8 cellular contexts compared by ENCODE assay signal in genomic region chr17:19386974-19387920, GRCh38. TPM values are rescaled to one million over a fixed set of nuclear protein-coding genes. Genes with fewer than 3 reads are reported as not detected.
DNase-seq lines count a peak whose midpoint lies in the region; ATAC-seq and TF ChIP-seq lines count a peak whose summit lies in the region.

Gene MFAP4 (minus strand): TSS chr17:19387190. CDS start chr17:19387155, 35 bp downstream.

- WGBS in ectodermal cell, 2 experiments: 11 to 12% methylated on average over 18 to 19 of the region's 22 CpGs

- no peak for ATAC-seq in GM19328 (IDR thresholded peaks at IDR 0.05; ENCODE audit: unreplicated experiment)
- no peak for ATAC-seq in HG02571 (IDR thresholded peaks at IDR 0.05; ENCODE audit: unreplicated experiment)

- H3K9me3 ChIP-seq in ectodermal cell (ENCODE audit: control insufficient read depth, low read length): no peaks in the 10 kb centered on the region
- H3K9me3 ChIP-seq in mucosa of rectum (ENCODE audit: control insufficient read depth in 2 of 2, low read length in 2 of 2): no peaks in the 10 kb centered on the region

- no peaks in the 10 kb centered on the region for H3K27me3 ChIP-seq in BJ (ENCODE audit: control insufficient read depth, insufficient read depth, low read length)
- H3K27me3 ChIP-seq in ectodermal cell (ENCODE audit: control insufficient read depth, insufficient read depth, low read length, poor library complexity, severe bottlenecking): no peaks in the 10 kb centered on the region
- H3K27me3 ChIP-seq in mucosa of rectum (ENCODE audit: control insufficient read depth in 2 of 2, insufficient read depth in 2 of 2, low read length in 2 of 2): no peaks in the 10 kb centered on the region

- peak within 1 kb of the TSS; percentile 53 for H3K4me3 ChIP-seq in BJ (ENCODE audit: low read depth, low read length)
- H3K4me3 ChIP-seq in ectodermal cell (ENCODE audit: insufficient read depth, low read depth, low read length): peak within 1 kb of the TSS; percentile 6
- H3K4me3 ChIP-seq in mucosa of rectum (ENCODE audit: low read length in 2 of 2): peak within 1 kb of the TSS; percentile 39 to 61

- CTCF ChIA-PET in BJ (lab: Yijun Ruan, JAX): interaction anchor here (0.8 to 10.2 kb wide), 2 partner anchors 24 to 61 kb away, joined by 5 to 78 read pairs; partner anchors contain the start of gene B9D1

- H3K9ac ChIP-seq in mucosa of rectum (ENCODE audit: low read depth in 1 of 2, low read length in 2 of 2): peak within 1 kb of the TSS; percentile 44 to 64

- DNase-seq in BJ (ENCODE audit: low read depth) (peak; percentile 68), NCI-H2227 (lab: John Stamatoyannopoulos, UW; ENCODE audit: unreplicated experiment) (peak; percentile 18), MV-4-11 (lab: John Stamatoyannopoulos, UW) (no peak)
- no peak for DNase-seq in activated effector memory CD4-positive, alpha-beta T cell treated with Interleukin-2 at 50 U/mL for 16 hours

- H3K4me1 ChIP-seq in ectodermal cell (ENCODE audit: control insufficient read depth, insufficient read depth, low read length) (peaks cover 34% of the 10 kb centered on the region), mucosa of rectum (ENCODE audit: control insufficient read depth in 2 of 2, insufficient read depth in 2 of 2, low read length in 2 of 2) (peaks cover 36 to 39% of the 10 kb centered on the region in 2 donors)

- peak within 1 kb of the TSS; percentile 75 for H3K27ac ChIP-seq in ectodermal cell (ENCODE audit: insufficient read depth, low read depth, low read length, poor library complexity, severe bottlenecking)
- H3K27ac ChIP-seq in mucosa of rectum (ENCODE audit: low read depth in 2 of 2, low read length in 2 of 2): peak within 1 kb of the TSS; percentile 85

- POLR2A ChIA-PET in BJ (lab: Charles Lee): interaction anchor here (0.7 to 2.0 kb wide), 2 partner anchors 9 to 23 kb away, joined by 4 to 15 read pairs; partner anchors contain the start of gene MAPK7

- H3K36me3 ChIP-seq in BJ (ENCODE audit: control insufficient read depth, insufficient read depth, low read length) (peaks cover 23% of the 10 kb centered on the region), ectodermal cell (ENCODE audit: control insufficient read depth, insufficient read depth, low read length) (peaks cover 19% of the 10 kb centered on the region), mucosa of rectum (ENCODE audit: control insufficient read depth in 2 of 2, insufficient read depth in 2 of 2, low read length in 2 of 2) (peaks cover 18 to 22% of the 10 kb centered on the region in 2 donors)

- no peak for TF ChIP-seq CTCF in BJ (IDR thresholded peaks at IDR 0.05; ENCODE audit: insufficient read depth, low read depth, low read length)

RNA-seq across cellular contexts. Expression of gene MFAP4, which starts in this region (rescaled TPM):
- 62.1 and 86.8 TPM in 2 replicates for polyA plus RNA-seq in BJ (2011; rRNA removed)
- 30.4 and 39.1 TPM in 2 replicates for polyA minus RNA-seq in BJ (2011; rRNA and poly(A)+ RNA removed)
- polyA plus RNA-seq in ectodermal cell (2013, experiment 1 of 4): 1.1 TPM
- polyA plus RNA-seq in ectodermal cell (2013, experiment 2 of 4): 0.94 TPM
- 1.5 TPM for polyA plus RNA-seq in ectodermal cell (2013, experiment 3 of 4)
- polyA plus RNA-seq in ectodermal cell (2013, experiment 4 of 4): 1.4 TPM

Comparison
In these comparisons a context has a peak if more than half of its experiments do, and no peak if none do; other contexts are left out.
1. DNase-seq: peak in BJ (single experiment) and NCI-H2227 (single experiment); none in MV-4-11 (single experiment) and activated effector memory CD4-positive, alpha-beta T cell treated with Interleukin-2 at 50 U/mL for 16 hours (single experiment).
2. Peak in every context shown above with its lines, with median percentiles within 50 percentile points of each other: H3K4me3 ChIP-seq.